In genomic region chr14:96876747-96877146, GRCh38 we compare ENCODE assay signal across 16 cellular contexts.
DNase-seq lines count a peak whose midpoint lies in the region; ATAC-seq, FAIRE-seq and TF ChIP-seq lines count a peak whose summit lies in the region.
"Had no signal": no experiment of that assay in that cellular context is flagged by ENCODE, and none has a peak within 500 bp of the region (broad histone marks: within the 10 kb centered on the region; RNA-seq: fewer than 3 reads in every experiment).

No MANE protein-coding gene starts in this region.

- H3K36me3 ChIP-seq in liver (ENCODE audit: control insufficient read depth in 4 of 4, insufficient read depth in 3 of 4, low read depth in 1 of 4, low read length in 3 of 4) (no peaks in the 10 kb centered on the region), small intestine (ENCODE audit: control insufficient read depth in 2 of 2, insufficient read depth in 2 of 2, low read length in 2 of 2) (peaks cover 0 to 2% of the 10 kb centered on the region in 2 donors)

- TF ChIP-seq CTCF in liver (IDR thresholded peaks at IDR 0.05; ENCODE audit: low read depth, low read length, missing input control): no peak

- no peak overlapping the region for H3K27ac ChIP-seq in liver (ENCODE audit: low read depth in 1 of 2, low read length in 2 of 2)
- H3K27ac ChIP-seq in small intestine (ENCODE audit: low read depth in 1 of 2, low read length in 1 of 2): no peak overlapping the region
- H3K27ac ChIP-seq: BLaER1 had no signal

- TF ChIP-seq RAD21 in liver (IDR thresholded peaks at IDR 0.05): no peak

- H3K9me3 ChIP-seq in liver (ENCODE audit: control insufficient read depth in 4 of 4, low read length in 3 of 4) (no peaks in the 10 kb centered on the region), small intestine (ENCODE audit: control insufficient read depth, low read depth) (no peaks in the 10 kb centered on the region)

- DNase-seq in GM19239 (ENCODE audit: insufficient read length, low spot score): no peak
- DNase-seq in foreskin melanocyte: peak; percentile 82
- DNase-seq in small intestine: peak; percentile 76
- no peak for DNase-seq in SHP77 (lab: John Stamatoyannopoulos, UW)
- DNase-seq: 8988T, AML-193, Calu3, DMS 273 treated with DMSO at 0.1 percent for 48 hours, GOT3, H9 had no signal

- ATAC-seq in HG02840 (IDR thresholded peaks at IDR 0.05; ENCODE audit: low FRiP score, unreplicated experiment) (no peak), HG02938 (IDR thresholded peaks at IDR 0.05; ENCODE audit: unreplicated experiment) (no peak)
- ATAC-seq: GM12878, K562 had no signal

- H3K27me3 ChIP-seq in liver (ENCODE audit: control insufficient read depth in 4 of 4, insufficient read depth in 4 of 4, low read length in 3 of 4) (no peaks in the 10 kb centered on the region), small intestine (ENCODE audit: control insufficient read depth in 2 of 2, insufficient read depth in 2 of 2, low read length in 2 of 2) (no peaks in the 10 kb centered on the region)
- H3K27me3 ChIP-seq: BLaER1 had no signal

- H3K4me3 ChIP-seq in liver (ENCODE audit: low read depth in 1 of 3, low read length in 3 of 3) (no peak overlapping the region), small intestine (ENCODE audit: low read depth in 1 of 2, low read length in 2 of 2) (no peak overlapping the region)
- H3K4me3 ChIP-seq: BLaER1, GM12878, K562 had no signal

- H3K4me1 ChIP-seq in liver (ENCODE audit: control insufficient read depth in 4 of 4, insufficient read depth in 4 of 4, low read length in 3 of 4) (peaks cover 0 to 2% (median 0%) of the 10 kb centered on the region in 4 donors), small intestine (ENCODE audit: control insufficient read depth in 2 of 2, insufficient read depth in 1 of 2, low read depth in 1 of 2, low read length in 1 of 2) (no peaks in the 10 kb centered on the region)
- H3K4me1 ChIP-seq: BLaER1 had no signal

- FAIRE-seq in GM19239 (lab: Jason Lieb, UNC) (peak; percentile 44), small intestine (lab: Jason Lieb, UNC) (no peak)
- FAIRE-seq: GM12878, K562 had no signal

- H3K9ac ChIP-seq in liver (ENCODE audit: low read depth in 1 of 2, low read length in 2 of 2): no peak overlapping the region
- H3K9ac ChIP-seq: BLaER1 had no signal

TF ChIP-seq in liver, 16 proteins besides CTCF, POLR2A, EP300 and RAD21:
- peak; percentile 71 to 82 for TF ChIP-seq HNF4A (conservative IDR thresholded peaks at IDR 0.05)
- no peak for TF ChIP-seq ATF3 (IDR thresholded peaks at IDR 0.05)
- TF ChIP-seq JUND (IDR thresholded peaks at IDR 0.05): no peak
- peak; percentile 65 for TF ChIP-seq HNF4G (IDR thresholded peaks at IDR 0.05)
- TF ChIP-seq SP1 (IDR thresholded peaks at IDR 0.05): peak; percentile 37

Comparison
In these comparisons a context has a peak if more than half of its experiments do, and no peak if none do; other contexts are left out.
1. DNase-seq: peak in foreskin melanocyte (single experiment) and small intestine (single experiment); none in GM19239 (single experiment) and SHP77 (0 of 2).